Comparison of ENCODE assay signal across 9 cellular contexts in genomic region chr12:50506753-50507473, GRCh38. TPM values are rescaled to one million over a fixed set of nuclear protein-coding genes. Genes with fewer than 3 reads are reported as not detected.
DNase-seq lines count a peak whose midpoint lies in the region; ATAC-seq, FAIRE-seq and TF ChIP-seq lines count a peak whose summit lies in the region.
"Had no signal": no experiment of that assay in that cellular context is flagged by ENCODE, and none has a peak within 500 bp of the region (broad histone marks: within the 10 kb centered on the region; RNA-seq: fewer than 3 reads in every experiment).

No MANE protein-coding gene starts in this region.

- POLR2A ChIA-PET in activated CD4-positive, alpha-beta T cell treated with anti-CD3 and anti-CD28 coated beads, Interleukin-2, amount 10 ng/mL, durations not matched to agents 7 days and 5 days (lab: Charles Lee): no interaction called here

- H3K4me3 Mint-ChIP-seq in activated CD4-positive, alpha-beta T cell treated with anti-CD3 and anti-CD28 coated beads, Interleukin-2, amount 10 ng/mL, durations not matched to agents 7 days and 5 days: peak overlapping the region; percentile 93
- peak overlapping the region; percentile 96 for H3K4me3 Mint-ChIP-seq in astrocyte (ENCODE audit: unreplicated experiment)

- H3K27me3 ChIP-seq in astrocyte (ENCODE audit: insufficient read depth, low read length): no peaks in the 10 kb centered on the region
- no peaks in the 10 kb centered on the region for H3K27me3 ChIP-seq in left lung
- no peaks in the 10 kb centered on the region for H3K27me3 ChIP-seq in subcutaneous abdominal adipose tissue (ENCODE audit: control insufficient read depth in 5 of 5, insufficient read depth in 4 of 5, low read length in 5 of 5)

- peaks cover 21% of the 10 kb centered on the region for H3K36me3 Mint-ChIP-seq in activated CD4-positive, alpha-beta T cell treated with anti-CD3 and anti-CD28 coated beads, Interleukin-2, amount 10 ng/mL, durations not matched to agents 7 days and 5 days (ENCODE audit: low read depth)
- no peaks in the 10 kb centered on the region for H3K36me3 Mint-ChIP-seq in astrocyte (ENCODE audit: low read depth, unreplicated experiment)

- H4K20me1 ChIP-seq in astrocyte (ENCODE audit: insufficient read depth, low read length): peaks cover 52% of the 10 kb centered on the region

- peaks cover 73% of the 10 kb centered on the region for H3K79me2 ChIP-seq in astrocyte (ENCODE audit: insufficient read depth, low read length)

- H2AFZ ChIP-seq in astrocyte (ENCODE audit: low read depth, low read length): no peak overlapping the region

- H3K36me3 ChIP-seq in astrocyte (ENCODE audit: insufficient read depth, low read length) (no peaks in the 10 kb centered on the region), left lung (no peaks in the 10 kb centered on the region), subcutaneous abdominal adipose tissue (ENCODE audit: control insufficient read depth in 5 of 5, insufficient read depth in 5 of 5, low read length in 5 of 5) (no peaks in the 10 kb centered on the region)

- H3K4me1 Mint-ChIP-seq in activated CD4-positive, alpha-beta T cell treated with anti-CD3 and anti-CD28 coated beads, Interleukin-2, amount 10 ng/mL, durations not matched to agents 7 days and 5 days: peaks cover 50% of the 10 kb centered on the region
- H3K4me1 Mint-ChIP-seq in astrocyte (ENCODE audit: low read depth, unreplicated experiment): peaks cover 37% of the 10 kb centered on the region

- peak overlapping the region; percentile 94 for H3K27ac Mint-ChIP-seq in activated CD4-positive, alpha-beta T cell treated with anti-CD3 and anti-CD28 coated beads, Interleukin-2, amount 10 ng/mL, durations not matched to agents 7 days and 5 days
- peak overlapping the region; percentile 13 for H3K27ac Mint-ChIP-seq in astrocyte (ENCODE audit: unreplicated experiment)

- peak overlapping the region; percentile 92 for H3K4me2 ChIP-seq in astrocyte (ENCODE audit: low read length)

- TF ChIP-seq CTCF in astrocyte (IDR thresholded peaks at IDR 0.05; ENCODE audit: insufficient read depth, low read depth, low read length) (no peak), left lung (IDR thresholded peaks at IDR 0.05) (no peak)

- H3K4me3 ChIP-seq in astrocyte (ENCODE audit: insufficient read depth, low read depth, low read length) (no peak overlapping the region), left lung (peak overlapping the region; percentile 80 to 91), subcutaneous abdominal adipose tissue (ENCODE audit: low read depth in 1 of 5, low read length in 5 of 5) (peak overlapping the region in 4 of 5 donors; percentile 86 to 95 (median 88))

- ATAC-seq in left lung (no peak), HG02571 (IDR thresholded peaks at IDR 0.05; ENCODE audit: unreplicated experiment) (no peak)

- H3K9ac ChIP-seq in astrocyte (ENCODE audit: low read length) (peak overlapping the region; percentile 96), subcutaneous abdominal adipose tissue (ENCODE audit: low read length in 5 of 5) (peak overlapping the region in 4 of 5 donors; percentile 75 to 98 (median 96))

- CTCF ChIA-PET in activated CD4-positive, alpha-beta T cell treated with anti-CD3 and anti-CD28 coated beads, Interleukin-2, amount 10 ng/mL, durations not matched to agents 7 days and 5 days (lab: Charles Lee): interaction anchor here (0.7 to 7.7 kb wide), 6 partner anchors 12 to 281 kb away, joined by 3 to 77 read pairs (median 3); no protein-coding TSS in a partner anchor

- DNase-seq in activated CD4-positive, alpha-beta T cell treated with anti-CD3 and anti-CD28 coated beads, Interleukin-2, amount 10 ng/mL, durations not matched to agents 7 days and 5 days: no peak
- no peak for DNase-seq in activated CD4-positive, alpha-beta T cell treated with anti-CD3 and anti-CD28 coated beads for 48 hours
- DNase-seq in astrocyte (ENCODE audit: low read depth): peak; percentile 17
- DNase-seq in left lung: no peak
- no peak for DNase-seq in stimulated activated naive CD4-positive, alpha-beta T cell treated with Interleukin-2 at 50 U/mL for 16 hours (lab: John Stamatoyannopoulos, UW)
- DNase-seq in NCI-H128 (lab: John Stamatoyannopoulos, UW; ENCODE audit: unreplicated experiment): no peak
- DNase-seq: NCI-H524 treated with DMSO at 0.1 percent for 48 hours had no signal

- no peak for FAIRE-seq in astrocyte (lab: Jason Lieb, UNC)

- intact Hi-C loops in left lung (cut with DNase I): no loop called here

- no peaks in the 10 kb centered on the region for H3K27me3 Mint-ChIP-seq in activated CD4-positive, alpha-beta T cell treated with anti-CD3 and anti-CD28 coated beads, Interleukin-2, amount 10 ng/mL, durations not matched to agents 7 days and 5 days
- H3K27me3 Mint-ChIP-seq in astrocyte (ENCODE audit: low read depth, unreplicated experiment): no peaks in the 10 kb centered on the region

- H3K4me1 ChIP-seq in astrocyte (ENCODE audit: insufficient read depth, low read length) (peaks cover 19% of the 10 kb centered on the region), left lung (peaks cover 34 to 51% of the 10 kb centered on the region in 2 donors), subcutaneous abdominal adipose tissue (ENCODE audit: control insufficient read depth in 5 of 5, insufficient read depth in 5 of 5, low read length in 5 of 5) (peaks cover 0 to 48% (median 34%) of the 10 kb centered on the region in 5 donors)

- H3K27ac ChIP-seq in astrocyte (ENCODE audit: low read depth, low read length) (no peak overlapping the region), left lung (peak overlapping the region in 1 of 2 donors; percentile 92), subcutaneous abdominal adipose tissue (ENCODE audit: low read depth, low read length) (peak overlapping the region; percentile 96)

- H3K9me3 Mint-ChIP-seq in activated CD4-positive, alpha-beta T cell treated with anti-CD3 and anti-CD28 coated beads, Interleukin-2, amount 10 ng/mL, durations not matched to agents 7 days and 5 days: no peaks in the 10 kb centered on the region
- no peaks in the 10 kb centered on the region for H3K9me3 Mint-ChIP-seq in astrocyte (ENCODE audit: unreplicated experiment)

- H3K9me3 ChIP-seq in astrocyte (ENCODE audit: insufficient read depth, low read depth, low read length): no peaks in the 10 kb centered on the region
- no peaks in the 10 kb centered on the region for H3K9me3 ChIP-seq in left lung
- no peaks in the 10 kb centered on the region for H3K9me3 ChIP-seq in subcutaneous abdominal adipose tissue (ENCODE audit: control insufficient read depth in 5 of 5, low read length in 5 of 5)

RNA-seq across cellular contexts. Expression of gene DIP2B, which starts 2.1 kb away (rescaled TPM):
- total RNA-seq in activated CD4-positive, alpha-beta T cell treated with anti-CD3 and anti-CD28 coated beads, Interleukin-2, amount 10 ng/mL, durations not matched to agents 7 days and 5 days: 10 to 100 TPM; 28.9 to 30.4 TPM
- total RNA-seq in astrocyte: 53.2 and 57.4 TPM in 2 replicates
- 10 to 100 TPM; 26.5 to 34.0 TPM for total RNA-seq in left lung
